In genomic region chr14:42944284-42944683, GRCh38 we compare ENCODE assay signal across 21 cellular contexts.
DNase-seq lines count a peak whose midpoint lies in the region; TF ChIP-seq lines count a peak whose summit lies in the region.
"Had no signal": no experiment of that assay in that cellular context is flagged by ENCODE, and none has a peak within 500 bp of the region (broad histone marks: within the 10 kb centered on the region; RNA-seq: fewer than 3 reads in every experiment).

No MANE protein-coding gene starts in this region.

- H3K27ac ChIP-seq in GM23248 (no peak overlapping the region), PC-9 (no peak overlapping the region), brain microvascular endothelial cell (no peak overlapping the region)
- H3K27ac ChIP-seq: BLaER1, left lung, skin epidermis, testis had no signal

- in situ Hi-C loops in GM23248 (cut with MboI), result no loop called here
- in situ Hi-C loops in brain microvascular endothelial cell (cut with HindIII; ENCODE audit: low pct_ligation_motif_present, low sequenced_read_pairs), result no loop called here

- CTCF ChIA-PET in PC-9 (lab: Charles Lee), result no interaction called here

- intact Hi-C loops in PC-9 (cut with micrococcal nuclease; ENCODE audit: unreplicated experiment), result no loop called here

- no peak overlapping the region for H3K9ac ChIP-seq in GM23248
- H3K9ac ChIP-seq: BLaER1 had no signal

- peak; percentile 61 for DNase-seq in GM23248
- DNase-seq in PC-9, result no peak
- peak; percentile 65 for DNase-seq in fibroblast of gingiva (ENCODE audit: low read depth)
- peak; percentile 9 for DNase-seq in renal cortical epithelial cell (ENCODE audit: low read depth)
- DNase-seq in stimulated activated CD4-positive, alpha-beta T cell treated with anti-CD3 and anti-CD28 coated beads, Interleukin-2, amount 100 ng/mL, for 48 hours, result no peak
- DNase-seq in brain microvascular endothelial cell, result no peak
- DNase-seq in NOMO-1 treated with dmso at 0.1 percent for 144 hours (lab: John Stamatoyannopoulos, UW; ENCODE audit: unreplicated experiment), result no peak
- DNase-seq: ACHN; activated CD4-positive, alpha-beta T cell treated with anti-CD3 and anti-CD28 coated beads for 48 hours; glutamatergic neuron; islet precursor cell; left lung; NCI-H446 treated with DMSO at 0.1 percent for 48 hours; NCI-H774; nephron progenitor cell; stimulated activated naive CD8-positive, alpha-beta T cell treated with anti-CD3 and anti-CD28 coated beads, Interleukin-15, Interleukin-2, amounts not matched to agents 100 U/mL and 50 U/mL, for 24 hours; SW 1271; T-helper 9 cell; testis had no signal

- H2AFZ ChIP-seq in GM23248, result no peak overlapping the region
- no peak overlapping the region for H2AFZ ChIP-seq in PC-9

- no peaks in the 10 kb centered on the region for H3K27me3 ChIP-seq in GM23248 (replicated peaks; ENCODE audit: insufficient read depth)
- no peaks in the 10 kb centered on the region for H3K27me3 ChIP-seq in PC-9 (ENCODE audit: insufficient read depth, low read depth)
- no peaks in the 10 kb centered on the region for H3K27me3 ChIP-seq in brain microvascular endothelial cell (replicated peaks)
- H3K27me3 ChIP-seq: BLaER1, left lung, testis had no signal

- BruUV-seq in PC-9 (replicated peaks; lab: Mats Ljungman, UMichigan), result no TSS peak

- no peaks in the 10 kb centered on the region for H4K20me1 ChIP-seq in GM23248 (ENCODE audit: insufficient read depth)
- no peaks in the 10 kb centered on the region for H4K20me1 ChIP-seq in PC-9 (ENCODE audit: insufficient read depth)
- H4K20me1 ChIP-seq: BLaER1 had no signal

- H3F3A ChIP-seq in GM23248 (ENCODE audit: insufficient read depth) (no peaks in the 10 kb centered on the region), PC-9 (ENCODE audit: insufficient read depth, low read depth) (no peaks in the 10 kb centered on the region)

- H3K4me1 ChIP-seq in GM23248 (ENCODE audit: insufficient read depth), result peaks cover 5% of the 10 kb centered on the region; the same call in 1 of the 2 replicates
- no peaks in the 10 kb centered on the region for H3K4me1 ChIP-seq in PC-9 (replicated peaks; ENCODE audit: insufficient read depth)
- H3K4me1 ChIP-seq: BLaER1, left lung, testis had no signal

- no peaks in the 10 kb centered on the region for H3K79me2 ChIP-seq in GM23248 (ENCODE audit: insufficient read depth)
- no peaks in the 10 kb centered on the region for H3K79me2 ChIP-seq in PC-9 (ENCODE audit: low read depth)

- H3K9me2 ChIP-seq in GM23248 (ENCODE audit: insufficient read depth), result no peaks in the 10 kb centered on the region
- H3K9me2 ChIP-seq in PC-9 (ENCODE audit: insufficient read depth), result no peaks in the 10 kb centered on the region

- H3K4me2 ChIP-seq in GM23248 (ENCODE audit: unreplicated experiment) (no peak overlapping the region), PC-9 (peak overlapping the region; percentile 17; the same call in 1 of the 2 replicates)
- H3K4me2 ChIP-seq: BLaER1 had no signal

- H3K4me3 ChIP-seq in GM23248 (no peak overlapping the region), PC-9 (no peak overlapping the region), brain microvascular endothelial cell (ENCODE audit: low read depth, low read length) (no peak overlapping the region)
- H3K4me3 ChIP-seq: BLaER1, left lung, skin epidermis, testis had no signal

- H3K9me3 ChIP-seq in GM23248 (ENCODE audit: low read depth), result no peaks in the 10 kb centered on the region
- H3K9me3 ChIP-seq in PC-9 (ENCODE audit: insufficient read depth, low read depth), result no peaks in the 10 kb centered on the region
- H3K9me3 ChIP-seq: BLaER1, left lung, testis had no signal

- POLR2A ChIA-PET in PC-9 (lab: Charles Lee; ENCODE audit: unreplicated experiment), result no interaction called here

- no peak for TF ChIP-seq CTCF in PC-9 (conservative IDR thresholded peaks at IDR 0.05)
- no peak for TF ChIP-seq CTCF in brain microvascular endothelial cell (IDR thresholded peaks at IDR 0.05; ENCODE audit: low read depth, low read length, missing control alignments)

- 13 to 15% methylated on average over 2 of the region's 2 CpGs for WGBS in GM23248 (ENCODE audit: low coverage in 1 of 2, low lambda C conversion rate in 2 of 2, missing lambda C conversion rate in 2 of 2), 2 experiments

- H3K36me3 ChIP-seq in GM23248 (ENCODE audit: low read depth) (no peaks in the 10 kb centered on the region), PC-9 (ENCODE audit: low read depth) (no peaks in the 10 kb centered on the region), brain microvascular endothelial cell (replicated peaks) (no peaks in the 10 kb centered on the region)
- H3K36me3 ChIP-seq: BLaER1, left lung had no signal

Comparison
In these comparisons a context has a peak if more than half of its experiments do, and no peak if none do; other contexts are left out.
1. DNase-seq: peak in GM23248 (single experiment), fibroblast of gingiva (single experiment) and renal cortical epithelial cell (single experiment); none in PC-9 (0 of 2), stimulated activated CD4-positive, alpha-beta T cell treated with anti-CD3 and anti-CD28 coated beads, Interleukin-2, amount 100 ng/mL, for 48 hours (0 of 2), brain microvascular endothelial cell (single experiment) and NOMO-1 treated with dmso at 0.1 percent for 144 hours (single experiment).